38 cellular contexts compared by ENCODE assay signal in genomic region chr10:51313259-51313658, GRCh38.
"Had no signal": no experiment of that assay in that cellular context is flagged by ENCODE, and none has a peak within 500 bp of the region (broad histone marks: within the 10 kb centered on the region; RNA-seq: fewer than 3 reads in every experiment).

No MANE protein-coding gene starts in this region.

- DNase-seq: activated B cell treated with CpG ODN at 0.5 μM for 24 hours; activated CD4-positive, alpha-beta T cell treated with anti-CD3 and anti-CD28 coated beads for 4 hours; activated CD4-positive, alpha-beta T cell treated with anti-CD3 and anti-CD28 coated beads, Interleukin-2, amount 10 ng/mL, durations not matched to agents 24 days and 14 days; activated CD4-positive, alpha-beta T cell treated with anti-CD3 and anti-CD28 coated beads, Interleukin-2, amount 50 U/mL, for 1 hour; activated CD4-positive, alpha-beta T cell treated with anti-CD3 and anti-CD28 coated beads, Interleukin-2, amount 50 U/mL, for 4 hours; activated CD4-positive, CD25-positive, alpha-beta regulatory T cell treated with anti-CD3 and anti-CD28 coated beads, Interleukin-2, amount 50 U/mL, for 72 hours; activated CD8-positive, alpha-beta memory T cell treated with anti-CD3 and anti-CD28 coated beads, Interleukin-2, amount 50 U/mL, for 4 hours; activated CD8-positive, alpha-beta T cell treated with anti-CD3 and anti-CD28 coated beads for 36 hours; activated effector memory CD4-positive, alpha-beta T cell treated with Interleukin-2 at 50 U/mL for 16 hours; activated gamma-delta T cell; activated naive CD4-positive, alpha-beta T cell treated with anti-CD3 and anti-CD28 coated beads, Interleukin-2, amount 10 ng/mL, durations not matched to agents 7 days and 5 days; activated naive CD4-positive, alpha-beta T cell treated with Interleukin-2 at 50 U/mL for 16 hours; activated naive CD8-positive, alpha-beta T cell treated with anti-CD3 and anti-CD28 coated beads, Interleukin-2, amount 10 ng/mL, durations not matched to agents 7 days and 5 days; activated naive CD8-positive, alpha-beta T cell treated with anti-CD3 and anti-CD28 coated beads, Interleukin-2, amount 50 U/mL, for 24 hours; activated T-cell treated with anti-CD3 and anti-CD28 coated beads for 4 hours; activated T-cell treated with anti-CD3 and anti-CD28 coated beads, Interleukin-2, amount 50 U/mL, for 1 hour; activated T-cell treated with anti-CD3 and anti-CD28 coated beads, Interleukin-2, amount 50 U/mL, for 4 hours; activated T-cell treated with anti-CD3 and anti-CD28 coated beads, Interleukin-2, amount 50 U/mL, for 72 hours; amygdala; anterior cingulate cortex; caudate nucleus; SW 1271; T-helper 1 cell; T-helper 2 cell; T-helper 9 cell had no signal

- H3K36me3 ChIP-seq: ascending aorta, cardiac muscle cell had no signal

- H3K27me3 Mint-ChIP-seq: activated B cell treated with CpG ODN at 0.5 μM for 24 hours; activated CD4-positive, alpha-beta T cell treated with anti-CD3 and anti-CD28 coated beads, Interleukin-2, amount 10 ng/mL, durations not matched to agents 24 days and 14 days; activated CD8-positive, alpha-beta T cell treated with anti-CD3 and anti-CD28 coated beads for 36 hours; activated naive CD4-positive, alpha-beta T cell treated with anti-CD3 and anti-CD28 coated beads, Interleukin-2, amount 10 ng/mL, durations not matched to agents 7 days and 5 days; activated naive CD4-positive, alpha-beta T cell treated with anti-CD3 and anti-CD28 coated beads, Interleukin-2, amount 50 U/mL, for 24 hours; activated naive CD8-positive, alpha-beta T cell; activated naive CD8-positive, alpha-beta T cell treated with anti-CD3 and anti-CD28 coated beads, Interleukin-2, amount 10 ng/mL, durations not matched to agents 7 days and 5 days; activated naive CD8-positive, alpha-beta T cell treated with anti-CD3 and anti-CD28 coated beads, Interleukin-2, amount 50 U/mL, for 24 hours; activated T-helper 17 cell treated with anti-CD3 and anti-CD28 coated beads, Interleukin-2, amount 50 U/mL, for 72 hours; brain had no signal

- H3K4me3 ChIP-seq: ascending aorta, cardiac muscle cell had no signal

- H3K9me3 Mint-ChIP-seq: activated B cell treated with CpG ODN at 0.5 μM for 24 hours; activated CD4-positive, alpha-beta T cell treated with anti-CD3 and anti-CD28 coated beads, Interleukin-2, amount 10 ng/mL, durations not matched to agents 24 days and 14 days; activated CD8-positive, alpha-beta T cell treated with anti-CD3 and anti-CD28 coated beads for 36 hours; activated naive CD4-positive, alpha-beta T cell treated with anti-CD3 and anti-CD28 coated beads, Interleukin-2, amount 10 ng/mL, durations not matched to agents 7 days and 5 days; activated naive CD4-positive, alpha-beta T cell treated with anti-CD3 and anti-CD28 coated beads, Interleukin-2, amount 50 U/mL, for 24 hours; activated naive CD8-positive, alpha-beta T cell treated with anti-CD3 and anti-CD28 coated beads, Interleukin-2, amount 10 ng/mL, durations not matched to agents 7 days and 5 days; activated naive CD8-positive, alpha-beta T cell treated with anti-CD3 and anti-CD28 coated beads, Interleukin-2, amount 50 U/mL, for 24 hours; activated T-cell treated with anti-CD3 and anti-CD28 coated beads, Interleukin-2, amount 50 U/mL, for 4 hours; activated T-helper 1 cell treated with anti-CD3 and anti-CD28 coated beads, Interleukin-12 subunit alpha, Interleukin-12 subunit beta, Interleukin-2, Interleukin-4 antibody, amounts not matched to agents 30 ng/mL and 10 ng/mL and 1 ng/mL, durations not matched to agents 14 hours and 24 hours and 36 hours; activated T-helper 17 cell treated with anti-CD3 and anti-CD28 coated beads, Interleukin-2, amount 50 U/mL, for 72 hours; T-helper 1 cell treated with Interleukin-12 subunit alpha and Interleukin-12 subunit beta and Interleukin-4 antibody, amounts not matched to agents 30 μg/mL and 1 μg/mL, for 36 hours; T-helper 2 cell treated with Interferon-gamma antibody and Interleukin-4, amounts not matched to agents 5 μg/mL and 100 μg/mL, for 36 hours had no signal

- H3K27me3 ChIP-seq: ascending aorta, cardiac muscle cell had no signal

- FAIRE-seq: bronchial epithelial cell, TTC549 had no signal

- H3K36me3 Mint-ChIP-seq: activated naive CD4-positive, alpha-beta T cell treated with anti-CD3 and anti-CD28 coated beads, Interleukin-2, amount 10 ng/mL, durations not matched to agents 7 days and 5 days; activated naive CD4-positive, alpha-beta T cell treated with anti-CD3 and anti-CD28 coated beads, Interleukin-2, amount 50 U/mL, for 24 hours; activated naive CD8-positive, alpha-beta T cell; activated naive CD8-positive, alpha-beta T cell treated with anti-CD3 and anti-CD28 coated beads, Interleukin-2, amount 10 ng/mL, durations not matched to agents 7 days and 5 days had no signal

- H3K27ac Mint-ChIP-seq: activated B cell treated with CpG ODN at 0.5 μM for 24 hours; activated CD4-positive, alpha-beta T cell treated with anti-CD3 and anti-CD28 coated beads, Interleukin-2, amount 10 ng/mL, durations not matched to agents 24 days and 14 days; activated CD8-positive, alpha-beta T cell treated with anti-CD3 and anti-CD28 coated beads for 36 hours; activated naive CD4-positive, alpha-beta T cell treated with anti-CD3 and anti-CD28 coated beads, Interleukin-2, amount 10 ng/mL, durations not matched to agents 7 days and 5 days; activated naive CD4-positive, alpha-beta T cell treated with anti-CD3 and anti-CD28 coated beads, Interleukin-2, amount 50 U/mL, for 24 hours; activated naive CD8-positive, alpha-beta T cell; activated naive CD8-positive, alpha-beta T cell treated with anti-CD3 and anti-CD28 coated beads, Interleukin-2, amount 10 ng/mL, durations not matched to agents 7 days and 5 days; activated naive CD8-positive, alpha-beta T cell treated with anti-CD3 and anti-CD28 coated beads, Interleukin-2, amount 50 U/mL, for 24 hours; activated T-cell treated with anti-CD3 and anti-CD28 coated beads, Interleukin-2, amount 50 U/mL, for 72 hours; activated T-helper 1 cell treated with anti-CD3 and anti-CD28 coated beads, Interleukin-12 subunit alpha, Interleukin-12 subunit beta, Interleukin-2, Interleukin-4 antibody, amounts not matched to agents 30 ng/mL and 10 ng/mL and 1 ng/mL, durations not matched to agents 14 hours and 24 hours and 36 hours; activated T-helper 17 cell treated with anti-CD3 and anti-CD28 coated beads, Interleukin-2, amount 50 U/mL, for 72 hours; T-helper 1 cell treated with Interleukin-12 subunit alpha and Interleukin-12 subunit beta and Interleukin-4 antibody, amounts not matched to agents 30 μg/mL and 1 μg/mL, for 36 hours; T-helper 2 cell treated with Interferon-gamma antibody and Interleukin-4, amounts not matched to agents 5 μg/mL and 100 μg/mL, for 36 hours had no signal

- H3K4me1 Mint-ChIP-seq: activated B cell treated with CpG ODN at 0.5 μM for 24 hours; activated CD4-positive, alpha-beta T cell treated with anti-CD3 and anti-CD28 coated beads, Interleukin-2, amount 10 ng/mL, durations not matched to agents 24 days and 14 days; activated naive CD4-positive, alpha-beta T cell treated with anti-CD3 and anti-CD28 coated beads, Interleukin-2, amount 10 ng/mL, durations not matched to agents 7 days and 5 days; activated naive CD4-positive, alpha-beta T cell treated with anti-CD3 and anti-CD28 coated beads, Interleukin-2, amount 50 U/mL, for 24 hours; activated naive CD8-positive, alpha-beta T cell treated with anti-CD3 and anti-CD28 coated beads, Interleukin-2, amount 10 ng/mL, durations not matched to agents 7 days and 5 days; activated naive CD8-positive, alpha-beta T cell treated with anti-CD3 and anti-CD28 coated beads, Interleukin-2, amount 50 U/mL, for 24 hours; activated T-helper 17 cell treated with anti-CD3 and anti-CD28 coated beads, Interleukin-2, amount 50 U/mL, for 72 hours; central memory CD8-positive, alpha-beta T cell had no signal

- H3K27ac ChIP-seq: ascending aorta, cardiac muscle cell, VCaP had no signal

- ATAC-seq: activated CD8-positive, alpha-beta T cell treated with anti-CD3 and anti-CD28 coated beads for 36 hours; activated naive CD8-positive, alpha-beta T cell treated with anti-CD3 and anti-CD28 coated beads, Interleukin-2, amount 50 U/mL, for 24 hours; activated T-cell treated with anti-CD3 and anti-CD28 coated beads, Interleukin-2, amount 50 U/mL, for 4 hours; activated T-cell treated with anti-CD3 and anti-CD28 coated beads, Interleukin-2, amount 50 U/mL, for 72 hours; activated T-helper 17 cell treated with anti-CD3 and anti-CD28 coated beads, Interleukin-2, amount 50 U/mL, for 72 hours had no signal

- H3K9me3 ChIP-seq: ascending aorta had no signal

- H3K4me3 Mint-ChIP-seq: activated B cell treated with CpG ODN at 0.5 μM for 24 hours; activated CD4-positive, alpha-beta T cell treated with anti-CD3 and anti-CD28 coated beads, Interleukin-2, amount 10 ng/mL, durations not matched to agents 24 days and 14 days; activated CD8-positive, alpha-beta T cell treated with anti-CD3 and anti-CD28 coated beads for 36 hours; activated naive CD4-positive, alpha-beta T cell treated with anti-CD3 and anti-CD28 coated beads, Interleukin-2, amount 10 ng/mL, durations not matched to agents 7 days and 5 days; activated naive CD4-positive, alpha-beta T cell treated with anti-CD3 and anti-CD28 coated beads, Interleukin-2, amount 50 U/mL, for 24 hours; activated naive CD8-positive, alpha-beta T cell; activated naive CD8-positive, alpha-beta T cell treated with anti-CD3 and anti-CD28 coated beads, Interleukin-2, amount 10 ng/mL, durations not matched to agents 7 days and 5 days; activated naive CD8-positive, alpha-beta T cell treated with anti-CD3 and anti-CD28 coated beads, Interleukin-2, amount 50 U/mL, for 24 hours; activated T-cell treated with anti-CD3 and anti-CD28 coated beads, Interleukin-2, amount 50 U/mL, for 4 hours; activated T-cell treated with anti-CD3 and anti-CD28 coated beads, Interleukin-2, amount 50 U/mL, for 72 hours; activated T-helper 1 cell treated with anti-CD3 and anti-CD28 coated beads, Interleukin-12 subunit alpha, Interleukin-12 subunit beta, Interleukin-2, Interleukin-4 antibody, amounts not matched to agents 30 ng/mL and 10 ng/mL and 1 ng/mL, durations not matched to agents 14 hours and 24 hours and 36 hours; activated T-helper 17 cell treated with anti-CD3 and anti-CD28 coated beads, Interleukin-2, amount 50 U/mL, for 72 hours; central memory CD8-positive, alpha-beta T cell; T-helper 1 cell treated with Interleukin-12 subunit alpha and Interleukin-12 subunit beta and Interleukin-4 antibody, amounts not matched to agents 30 μg/mL and 1 μg/mL, for 36 hours; T-helper 2 cell treated with Interferon-gamma antibody and Interleukin-4, amounts not matched to agents 5 μg/mL and 100 μg/mL, for 36 hours had no signal
